Comparison of ENCODE assay signal across 9 cellular contexts in genomic region chr6:154164397-154164796, GRCh38.
A peak's percentile ranks its signal among the peaks of the same experiment; 100 is the strongest.
DNase-seq lines count a peak whose midpoint lies in the region; ATAC-seq and TF ChIP-seq lines count a peak whose summit lies in the region.
"Had no signal": no experiment of that assay in that cellular context is flagged by ENCODE, and none has a peak within 500 bp of the region (broad histone marks: within the 10 kb centered on the region; RNA-seq: fewer than 3 reads in every experiment).

No MANE protein-coding gene starts in this region.

- WGBS in right lobe of liver (ENCODE audit: insufficient coverage, low coverage, low lambda C conversion rate, missing lambda C conversion rate): 20% methylated on average over 5 of the region's 5 CpGs
- 36 to 44% methylated on average over 5 of the region's 5 CpGs for WGBS in upper lobe of left lung, 2 donors

- H3K36me3 Mint-ChIP-seq in activated naive CD4-positive, alpha-beta T cell treated with anti-CD3 and anti-CD28 coated beads, Interleukin-2, amount 50 U/mL, for 24 hours: peaks cover 23% of the 10 kb centered on the region
- H3K36me3 Mint-ChIP-seq in activated naive CD4-positive, alpha-beta T cell treated with anti-CD3 and anti-CD28 coated beads, Interleukin-2, amount 10 ng/mL, durations not matched to agents 7 days and 5 days: peaks cover 42% of the 10 kb centered on the region

- peak overlapping the region in 1 of 3 donors; percentile 19 for H3K4me3 ChIP-seq in breast epithelium
- H3K4me3 ChIP-seq in right lobe of liver: no peak overlapping the region
- H3K4me3 ChIP-seq in upper lobe of left lung: no peak overlapping the region

- DNase-seq in activated naive CD4-positive, alpha-beta T cell treated with anti-CD3 and anti-CD28 coated beads, Interleukin-2, amount 10 ng/mL, durations not matched to agents 7 days and 5 days: no peak
- DNase-seq in breast epithelium (ENCODE audit: low spot score in 2 of 2) (peak in 1 of 2 donors; percentile 66), right lobe of liver (peak; percentile 60 to 85 (median 77)), upper lobe of left lung (peak in 1 of 2 donors; percentile 47), NCI-H526 (lab: John Stamatoyannopoulos, UW) (no peak)

- H3K27ac ChIP-seq in breast epithelium: peak overlapping the region; percentile 20 to 51
- H3K27ac ChIP-seq in right lobe of liver: peak overlapping the region in 2 of 3 donors; percentile 19 to 30
- H3K27ac ChIP-seq in upper lobe of left lung: peak overlapping the region in 2 of 4 donors; percentile 28 to 56

- CTCF ChIA-PET in activated naive CD4-positive, alpha-beta T cell treated with anti-CD3 and anti-CD28 coated beads, Interleukin-2, amount 10 ng/mL, durations not matched to agents 7 days and 5 days (lab: Charles Lee): interaction anchor here (4.7 kb wide), 1 partner anchor 113 kb away, joined by 16 read pairs; no protein-coding TSS in a partner anchor

- H3K27me3 ChIP-seq in breast epithelium: no peaks in the 10 kb centered on the region
- H3K27me3 ChIP-seq in right lobe of liver: no peaks in the 10 kb centered on the region
- no peaks in the 10 kb centered on the region for H3K27me3 ChIP-seq in upper lobe of left lung

- peak overlapping the region; percentile 63 for H3K27ac Mint-ChIP-seq in activated naive CD4-positive, alpha-beta T cell treated with anti-CD3 and anti-CD28 coated beads, Interleukin-2, amount 50 U/mL, for 24 hours
- H3K27ac Mint-ChIP-seq in activated naive CD4-positive, alpha-beta T cell treated with anti-CD3 and anti-CD28 coated beads, Interleukin-2, amount 10 ng/mL, durations not matched to agents 7 days and 5 days: no peak overlapping the region

- H3K27me3 Mint-ChIP-seq in activated naive CD4-positive, alpha-beta T cell treated with anti-CD3 and anti-CD28 coated beads, Interleukin-2, amount 50 U/mL, for 24 hours: no peaks in the 10 kb centered on the region
- H3K27me3 Mint-ChIP-seq in activated naive CD4-positive, alpha-beta T cell treated with anti-CD3 and anti-CD28 coated beads, Interleukin-2, amount 10 ng/mL, durations not matched to agents 7 days and 5 days: no peaks in the 10 kb centered on the region

- H3K9me3 Mint-ChIP-seq in activated naive CD4-positive, alpha-beta T cell treated with anti-CD3 and anti-CD28 coated beads, Interleukin-2, amount 50 U/mL, for 24 hours: peaks cover 4% of the 10 kb centered on the region
- H3K9me3 Mint-ChIP-seq in activated naive CD4-positive, alpha-beta T cell treated with anti-CD3 and anti-CD28 coated beads, Interleukin-2, amount 10 ng/mL, durations not matched to agents 7 days and 5 days: no peaks in the 10 kb centered on the region

- peak; percentile 93 to 97 (median 94) for ATAC-seq in right lobe of liver
- ATAC-seq in upper lobe of left lung (ENCODE audit: low FRiP score in 2 of 2): peak; percentile 64 to 66
- no peak for ATAC-seq in HG03342 (IDR thresholded peaks at IDR 0.05; ENCODE audit: unreplicated experiment)
- no peak for ATAC-seq in HG03521 (IDR thresholded peaks at IDR 0.05; ENCODE audit: unreplicated experiment)

- H3K4me1 Mint-ChIP-seq in activated naive CD4-positive, alpha-beta T cell treated with anti-CD3 and anti-CD28 coated beads, Interleukin-2, amount 50 U/mL, for 24 hours: peaks cover 47% of the 10 kb centered on the region
- peaks cover 19% of the 10 kb centered on the region for H3K4me1 Mint-ChIP-seq in activated naive CD4-positive, alpha-beta T cell treated with anti-CD3 and anti-CD28 coated beads, Interleukin-2, amount 10 ng/mL, durations not matched to agents 7 days and 5 days

- TF ChIP-seq EP300 in upper lobe of left lung (IDR thresholded peaks at IDR 0.05): no peak

- no peaks in the 10 kb centered on the region for H3K9me3 ChIP-seq in breast epithelium
- no peaks in the 10 kb centered on the region for H3K9me3 ChIP-seq in right lobe of liver
- no peaks in the 10 kb centered on the region for H3K9me3 ChIP-seq in upper lobe of left lung

- H3K4me1 ChIP-seq in breast epithelium (no peaks in the 10 kb centered on the region), right lobe of liver (peaks cover 0 to 11% (median 0%) of the 10 kb centered on the region in 4 donors), upper lobe of left lung (peaks cover 12 to 20% (median 15%) of the 10 kb centered on the region in 4 donors)

- no peak for TF ChIP-seq POLR2A in breast epithelium (IDR thresholded peaks at IDR 0.05)
- no peak for TF ChIP-seq POLR2A in right lobe of liver (IDR thresholded peaks at IDR 0.05)
- TF ChIP-seq POLR2A in upper lobe of left lung (IDR thresholded peaks at IDR 0.05): no peak

- intact Hi-C loops in breast epithelium (cut with DNase I; ENCODE audit: low total_unique reads): no loop called here
- intact Hi-C loops in right lobe of liver (cut with DNase I): no loop called here

- TF ChIP-seq CTCF in breast epithelium (IDR thresholded peaks at IDR 0.05) (no peak), right lobe of liver (IDR thresholded peaks at IDR 0.05) (no peak), upper lobe of left lung (IDR thresholded peaks at IDR 0.05) (no peak)

- H3K4me3 Mint-ChIP-seq in activated naive CD4-positive, alpha-beta T cell treated with anti-CD3 and anti-CD28 coated beads, Interleukin-2, amount 50 U/mL, for 24 hours: peak overlapping the region; percentile 63
- no peak overlapping the region for H3K4me3 Mint-ChIP-seq in activated naive CD4-positive, alpha-beta T cell treated with anti-CD3 and anti-CD28 coated beads, Interleukin-2, amount 10 ng/mL, durations not matched to agents 7 days and 5 days
- H3K4me3 Mint-ChIP-seq: CD14-positive monocyte had no signal

- H3K36me3 ChIP-seq in breast epithelium (no peaks in the 10 kb centered on the region), right lobe of liver (no peaks in the 10 kb centered on the region), upper lobe of left lung (no peaks in the 10 kb centered on the region)

Comparison
In these comparisons a context has a peak if more than half of its experiments do, and no peak if none do; other contexts are left out.
1. DNase-seq: peak in right lobe of liver (3 of 3); none in activated naive CD4-positive, alpha-beta T cell treated with anti-CD3 and anti-CD28 coated beads, Interleukin-2, amount 10 ng/mL, durations not matched to agents 7 days and 5 days (single experiment) and NCI-H526 (0 of 2).
2. ATAC-seq: peak in right lobe of liver (4 of 4) and upper lobe of left lung (2 of 2); none in HG03342 (single experiment) and HG03521 (single experiment).